43 cellular contexts compared by ENCODE assay signal in the genomic region with DNA sequence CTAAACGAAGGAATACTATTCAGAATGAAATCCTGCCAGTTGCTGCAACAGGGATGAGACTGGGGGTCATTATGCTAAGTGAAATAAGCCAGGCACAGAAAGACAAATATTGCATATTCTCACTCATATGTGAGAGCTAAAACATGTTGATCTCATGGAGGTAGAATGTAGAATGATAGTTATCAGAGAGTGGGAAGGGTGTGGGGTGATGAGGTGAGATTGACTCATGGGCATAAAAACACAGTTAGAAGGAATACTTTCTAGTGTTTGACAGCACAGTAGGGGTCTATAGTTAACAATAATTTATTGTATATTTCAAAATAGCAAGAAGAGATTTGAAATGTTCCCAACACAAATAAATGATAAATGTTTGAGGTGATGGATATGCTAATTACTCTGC. TPM values are rescaled to one million over a fixed set of nuclear protein-coding genes. Genes with fewer than 3 reads are reported as not detected.
"Had no signal": no experiment of that assay in that cellular context is flagged by ENCODE, and none has a peak within 500 bp of the region (broad histone marks: within the 10 kb centered on the region; RNA-seq: fewer than 3 reads in every experiment).

No MANE protein-coding gene starts in this region.

- H3K36me3 Mint-ChIP-seq: activated naive CD4-positive, alpha-beta T cell treated with anti-CD3 and anti-CD28 coated beads, Interleukin-2, amount 10 ng/mL, durations not matched to agents 7 days and 5 days; activated naive CD4-positive, alpha-beta T cell treated with anti-CD3 and anti-CD28 coated beads, Interleukin-2, amount 50 U/mL, for 24 hours; activated naive CD8-positive, alpha-beta T cell treated with anti-CD3 and anti-CD28 coated beads for 36 hours; activated naive CD8-positive, alpha-beta T cell treated with anti-CD3 and anti-CD28 coated beads, Interleukin-2, amount 10 ng/mL, durations not matched to agents 7 days and 5 days; brain had no signal

- DNase-seq: activated effector memory CD4-positive, alpha-beta T cell treated with anti-CD3 and anti-CD28 coated beads, Interleukin-2, amount 50 U/mL, for 16 hours; activated effector memory CD4-positive, alpha-beta T cell treated with Interleukin-2 at 50 U/mL for 16 hours; activated gamma-delta T cell; activated gamma-delta T cell treated with Interleukin-2 at 50 U/mL for 16 hours; activated naive CD4-positive, alpha-beta T cell; activated naive CD4-positive, alpha-beta T cell treated with anti-CD3 and anti-CD28 coated beads for 36 hours; activated naive CD4-positive, alpha-beta T cell treated with anti-CD3 and anti-CD28 coated beads, Interleukin-2, amount 10 ng/mL, durations not matched to agents 7 days and 5 days; activated naive CD4-positive, alpha-beta T cell treated with anti-CD3 and anti-CD28 coated beads, Interleukin-2, amount 50 U/mL, for 16 hours; activated naive CD4-positive, alpha-beta T cell treated with Interleukin-2 at 50 U/mL for 16 hours; activated naive CD8-positive, alpha-beta T cell treated with anti-CD3 and anti-CD28 coated beads for 36 hours; activated naive CD8-positive, alpha-beta T cell treated with anti-CD3 and anti-CD28 coated beads, Interleukin-2, amount 10 ng/mL, durations not matched to agents 7 days and 5 days; activated naive CD8-positive, alpha-beta T cell treated with anti-CD3 and anti-CD28 coated beads, Interleukin-2, amount 50 U/mL, for 24 hours; activated T-cell treated with anti-CD3 and anti-CD28 coated beads for 4 hours; activated T-cell treated with anti-CD3 and anti-CD28 coated beads, Interleukin-2, amount 50 U/mL, for 1 hour; activated T-cell treated with anti-CD3 and anti-CD28 coated beads, Interleukin-2, amount 50 U/mL, for 24 hours; activated T-cell treated with anti-CD3 and anti-CD28 coated beads, Interleukin-2, amount 50 U/mL, for 4 hours; activated T-cell treated with anti-CD3 and anti-CD28 coated beads, Interleukin-2, amount 50 U/mL, for 48 hours; activated T-cell treated with anti-CD3 and anti-CD28 coated beads, Interleukin-2, amount 50 U/mL, for 72 hours; adrenal gland; amniotic stem cell; amygdala; anterior cingulate cortex; aorta; body of pancreas; brain microvascular endothelial cell; caudate nucleus; central memory CD4-positive, alpha-beta T cell; cerebellar nuclear complex had no signal

- H3K4me3 ChIP-seq: adrenal gland, ascending aorta, body of pancreas, cardiac muscle cell had no signal

- H3K36me3 ChIP-seq: adrenal gland, ascending aorta, brain microvascular endothelial cell, cardiac muscle cell had no signal

- H3K27me3 ChIP-seq: adrenal gland, ascending aorta, body of pancreas, brain microvascular endothelial cell, cardiac muscle cell had no signal

- H3K9me3 Mint-ChIP-seq: activated naive CD4-positive, alpha-beta T cell treated with anti-CD3 and anti-CD28 coated beads, Interleukin-2, amount 10 ng/mL, durations not matched to agents 7 days and 5 days; activated naive CD8-positive, alpha-beta T cell treated with anti-CD3 and anti-CD28 coated beads, Interleukin-2, amount 10 ng/mL, durations not matched to agents 7 days and 5 days; activated naive CD8-positive, alpha-beta T cell treated with anti-CD3 and anti-CD28 coated beads, Interleukin-2, amount 50 U/mL, for 24 hours; activated T-helper 1 cell treated with anti-CD3 and anti-CD28 coated beads, Interleukin-12 subunit alpha, Interleukin-12 subunit beta, Interleukin-2, Interleukin-4 antibody, amounts not matched to agents 30 ng/mL and 10 ng/mL and 1 ng/mL, durations not matched to agents 14 hours and 24 hours and 36 hours; activated T-helper 2 cell treated with anti-CD3 and anti-CD28 coated beads, Interferon-gamma antibody, Interleukin-2, Interleukin-4, amounts not matched to agents 10 μg/mL and 5 μg/mL and 100 μg/mL, durations not matched to agents 14 hours and 24 hours and 36 hours; central memory CD8-positive, alpha-beta T cell had no signal

- H3K9me3 ChIP-seq: adrenal gland, body of pancreas had no signal

- H3K4me1 ChIP-seq: adrenal gland, ascending aorta, body of pancreas had no signal

- H3K27ac Mint-ChIP-seq: activated naive CD4-positive, alpha-beta T cell treated with anti-CD3 and anti-CD28 coated beads for 36 hours; activated naive CD4-positive, alpha-beta T cell treated with anti-CD3 and anti-CD28 coated beads, Interleukin-2, amount 10 ng/mL, durations not matched to agents 7 days and 5 days; activated naive CD4-positive, alpha-beta T cell treated with anti-CD3 and anti-CD28 coated beads, Interleukin-2, amount 50 U/mL, for 24 hours; activated naive CD8-positive, alpha-beta T cell; activated naive CD8-positive, alpha-beta T cell treated with anti-CD3 and anti-CD28 coated beads for 36 hours; activated naive CD8-positive, alpha-beta T cell treated with anti-CD3 and anti-CD28 coated beads, Interleukin-2, amount 10 ng/mL, durations not matched to agents 7 days and 5 days; activated naive CD8-positive, alpha-beta T cell treated with anti-CD3 and anti-CD28 coated beads, Interleukin-2, amount 50 U/mL, for 24 hours; activated T-cell treated with anti-CD3 and anti-CD28 coated beads, Interleukin-2, amount 50 U/mL, for 24 hours; activated T-cell treated with anti-CD3 and anti-CD28 coated beads, Interleukin-2, amount 50 U/mL, for 72 hours; activated T-helper 1 cell treated with anti-CD3 and anti-CD28 coated beads, Interleukin-12 subunit alpha, Interleukin-12 subunit beta, Interleukin-2, Interleukin-4 antibody, amounts not matched to agents 30 ng/mL and 10 ng/mL and 1 ng/mL, durations not matched to agents 14 hours and 24 hours and 36 hours; activated T-helper 17 cell treated with anti-CD3 and anti-CD28 coated beads, Interleukin-2, amount 50 U/mL, for 72 hours; activated T-helper 2 cell treated with anti-CD3 and anti-CD28 coated beads, Interferon-gamma antibody, Interleukin-2, Interleukin-4, amounts not matched to agents 10 μg/mL and 5 μg/mL and 100 μg/mL, durations not matched to agents 14 hours and 24 hours and 36 hours; brain had no signal

- H3K27ac ChIP-seq: adrenal gland, ascending aorta, body of pancreas, brain microvascular endothelial cell, cardiac muscle cell had no signal

- ATAC-seq: activated naive CD8-positive, alpha-beta T cell treated with anti-CD3 and anti-CD28 coated beads, Interleukin-2, amount 50 U/mL, for 24 hours; activated T-cell treated with anti-CD3 and anti-CD28 coated beads, Interleukin-2, amount 50 U/mL, for 4 hours; activated T-cell treated with anti-CD3 and anti-CD28 coated beads, Interleukin-2, amount 50 U/mL, for 72 hours; activated T-helper 17 cell treated with anti-CD3 and anti-CD28 coated beads, Interleukin-2, amount 50 U/mL, for 72 hours; body of pancreas had no signal

RNA-seq across cellular contexts. Expression of a gene that starts 7.8 kb away (rescaled TPM):
- total RNA-seq: activated naive CD4-positive, alpha-beta T cell treated with anti-CD3 and anti-CD28 coated beads for 36 hours; activated naive CD8-positive, alpha-beta T cell treated with anti-CD3 and anti-CD28 coated beads for 36 hours; activated naive CD8-positive, alpha-beta T cell treated with anti-CD3 and anti-CD28 coated beads, Interleukin-2, amount 10 ng/mL, durations not matched to agents 7 days and 5 days; activated T-cell treated with anti-CD3 and anti-CD28 coated beads, Interleukin-2, amount 50 U/mL, for 4 hours; activated T-cell treated with anti-CD3 and anti-CD28 coated beads, Interleukin-2, amount 50 U/mL, for 72 hours; activated T-helper 1 cell treated with anti-CD3 and anti-CD28 coated beads, Interleukin-12 subunit alpha, Interleukin-12 subunit beta, Interleukin-2, Interleukin-4 antibody, amounts not matched to agents 30 ng/mL and 10 ng/mL and 1 ng/mL, durations not matched to agents 14 hours and 24 hours and 36 hours; activated T-helper 17 cell treated with anti-CD3 and anti-CD28 coated beads, Interleukin-2, amount 50 U/mL, for 72 hours; activated T-helper 2 cell treated with anti-CD3 and anti-CD28 coated beads, Interferon-gamma antibody, Interleukin-2, Interleukin-4, amounts not matched to agents 10 μg/mL and 5 μg/mL and 100 μg/mL, durations not matched to agents 14 hours and 24 hours and 36 hours; adrenal gland; aorta; ascending aorta; astrocyte; body of pancreas; bronchial epithelial cell; cardiac muscle cell; cardiac septum; cerebellum; chondrocyte had no signal
- polyA plus RNA-seq: adipose tissue, adrenal gland, aorta, cardiac muscle cell had no signal

RNA-seq across cellular contexts. Expression of a gene that starts 46.2 kb away (rescaled TPM):
- total RNA-seq: activated naive CD4-positive, alpha-beta T cell treated with anti-CD3 and anti-CD28 coated beads for 36 hours; activated naive CD8-positive, alpha-beta T cell treated with anti-CD3 and anti-CD28 coated beads for 36 hours; activated naive CD8-positive, alpha-beta T cell treated with anti-CD3 and anti-CD28 coated beads, Interleukin-2, amount 10 ng/mL, durations not matched to agents 7 days and 5 days; activated T-cell treated with anti-CD3 and anti-CD28 coated beads, Interleukin-2, amount 50 U/mL, for 4 hours; activated T-cell treated with anti-CD3 and anti-CD28 coated beads, Interleukin-2, amount 50 U/mL, for 72 hours; activated T-helper 1 cell treated with anti-CD3 and anti-CD28 coated beads, Interleukin-12 subunit alpha, Interleukin-12 subunit beta, Interleukin-2, Interleukin-4 antibody, amounts not matched to agents 30 ng/mL and 10 ng/mL and 1 ng/mL, durations not matched to agents 14 hours and 24 hours and 36 hours; activated T-helper 17 cell treated with anti-CD3 and anti-CD28 coated beads, Interleukin-2, amount 50 U/mL, for 72 hours; activated T-helper 2 cell treated with anti-CD3 and anti-CD28 coated beads, Interferon-gamma antibody, Interleukin-2, Interleukin-4, amounts not matched to agents 10 μg/mL and 5 μg/mL and 100 μg/mL, durations not matched to agents 14 hours and 24 hours and 36 hours; adrenal gland; aorta; ascending aorta; body of pancreas; bronchial epithelial cell; cardiac septum; chondrocyte had no signal
- polyA plus RNA-seq: adipose tissue, adrenal gland had no signal

RNA-seq across cellular contexts. Expression of a gene that starts 47.6 kb away (rescaled TPM):
- total RNA-seq: activated naive CD4-positive, alpha-beta T cell treated with anti-CD3 and anti-CD28 coated beads for 36 hours; activated naive CD8-positive, alpha-beta T cell treated with anti-CD3 and anti-CD28 coated beads for 36 hours; activated naive CD8-positive, alpha-beta T cell treated with anti-CD3 and anti-CD28 coated beads, Interleukin-2, amount 10 ng/mL, durations not matched to agents 7 days and 5 days; activated T-cell treated with anti-CD3 and anti-CD28 coated beads, Interleukin-2, amount 50 U/mL, for 4 hours; activated T-cell treated with anti-CD3 and anti-CD28 coated beads, Interleukin-2, amount 50 U/mL, for 72 hours; activated T-helper 1 cell treated with anti-CD3 and anti-CD28 coated beads, Interleukin-12 subunit alpha, Interleukin-12 subunit beta, Interleukin-2, Interleukin-4 antibody, amounts not matched to agents 30 ng/mL and 10 ng/mL and 1 ng/mL, durations not matched to agents 14 hours and 24 hours and 36 hours; activated T-helper 17 cell treated with anti-CD3 and anti-CD28 coated beads, Interleukin-2, amount 50 U/mL, for 72 hours; activated T-helper 2 cell treated with anti-CD3 and anti-CD28 coated beads, Interferon-gamma antibody, Interleukin-2, Interleukin-4, amounts not matched to agents 10 μg/mL and 5 μg/mL and 100 μg/mL, durations not matched to agents 14 hours and 24 hours and 36 hours; adrenal gland; aorta; ascending aorta; astrocyte; body of pancreas; bronchial epithelial cell; cardiac muscle cell; cardiac septum; cerebellum; chondrocyte had no signal
- polyA plus RNA-seq: adipose tissue, adrenal gland, aorta, cardiac muscle cell had no signal
